In the genomic region with DNA sequence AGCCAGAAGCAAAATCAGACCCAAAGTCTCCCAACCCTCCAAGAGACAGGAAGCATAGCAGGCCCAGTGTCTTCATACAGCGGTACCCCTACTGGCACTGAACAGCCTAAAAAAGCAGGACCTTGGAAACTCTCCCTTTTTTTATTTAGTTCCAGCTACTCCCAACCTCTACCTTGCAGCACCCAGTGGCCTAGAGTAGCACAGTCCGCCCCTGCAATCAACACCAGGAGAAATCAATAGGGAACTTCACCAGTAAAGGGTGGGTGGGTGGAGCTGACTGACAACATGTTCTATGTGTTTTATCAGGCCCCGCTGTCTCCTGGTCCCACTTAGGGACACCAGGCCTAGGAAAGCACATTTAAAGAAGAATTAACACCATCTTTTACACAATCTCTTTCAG, we compare ENCODE assay signal across 29 cellular contexts.
"Had no signal": no experiment of that assay in that cellular context is flagged by ENCODE, and none has a peak within 500 bp of the region (broad histone marks: within the 10 kb centered on the region; RNA-seq: fewer than 3 reads in every experiment).

No MANE protein-coding gene starts in this region.

- H3K36me3 Mint-ChIP-seq: natural killer cell; neural progenitor cell; stimulated activated effector memory CD8-positive, alpha-beta T cell treated with anti-CD3 and anti-CD28 coated beads, Interleukin-12 subunit alpha, Interleukin-12 subunit beta, amount 100 ng/mL, for 72 hours; stimulated activated naive B cell treated with anti-CD40 and anti-IgM and Interleukin-4, amounts not matched to agents 10 μg/mL and 1 μg/mL and 100 μg/mL, for 72 hours; type B pancreatic cell had no signal

- H3K27ac ChIP-seq: neural progenitor cell, ovary, parathyroid adenoma, psoas muscle, right lobe of liver, sigmoid colon, suprapubic skin, testis, tibial artery, transverse colon, upper lobe of right lung, uterus had no signal

- H3K9me3 ChIP-seq: ovary, psoas muscle, right lobe of liver, sigmoid colon, suprapubic skin, testis, tibial artery, transverse colon, upper lobe of right lung, uterus had no signal

- H3K9ac ChIP-seq: neural progenitor cell, parathyroid adenoma had no signal

- H3K27ac Mint-ChIP-seq: natural killer cell; nephron; neural progenitor cell; progenitor cell of endocrine pancreas; stimulated activated effector memory CD8-positive, alpha-beta T cell treated with anti-CD3 and anti-CD28 coated beads, Interleukin-12 subunit alpha, Interleukin-12 subunit beta, amount 100 ng/mL, for 72 hours; stimulated activated naive B cell treated with anti-CD40 and anti-IgM and Interleukin-4, amounts not matched to agents 10 μg/mL and 1 μg/mL and 100 μg/mL, for 72 hours; stimulated activated naive CD8-positive, alpha-beta T cell treated with anti-CD3 and anti-CD28 coated beads, Interleukin-15, amount 100 ng/mL, for 72 hours; type B pancreatic cell had no signal

- H3K4me3 Mint-ChIP-seq: natural killer cell; nephron; neural progenitor cell; stimulated activated effector memory CD8-positive, alpha-beta T cell treated with anti-CD3 and anti-CD28 coated beads, Interleukin-12 subunit alpha, Interleukin-12 subunit beta, amount 100 ng/mL, for 72 hours; stimulated activated naive B cell treated with anti-CD40 and anti-IgM and Interleukin-4, amounts not matched to agents 10 μg/mL and 1 μg/mL and 100 μg/mL, for 72 hours; stimulated activated naive CD8-positive, alpha-beta T cell treated with anti-CD3 and anti-CD28 coated beads, Interleukin-15, amount 100 ng/mL, for 72 hours; type B pancreatic cell had no signal

- H2AFZ ChIP-seq: neural progenitor cell, parathyroid adenoma had no signal

- H3K27me3 ChIP-seq: neural progenitor cell, ovary, right lobe of liver, sigmoid colon, suprapubic skin, testis, tibial artery, transverse colon, upper lobe of right lung, uterus had no signal

- DNase-seq: natural killer cell; occipital lobe; ovary; posterior cingulate gyrus; psoas muscle; right lobe of liver; sigmoid colon; small intestine; stimulated activated CD4-positive, alpha-beta T cell treated with anti-CD3 and anti-CD28 coated beads, Interleukin-15, amount 100 ng/mL, for 24 hours; stimulated activated CD4-positive, alpha-beta T cell treated with anti-CD3 and anti-CD28 coated beads, Interleukin-2, amount 100 ng/mL, for 24 hours; stimulated activated CD4-positive, alpha-beta T cell treated with anti-CD3 and anti-CD28 coated beads, Interleukin-2, amount 100 ng/mL, for 48 hours; stimulated activated CD4-positive, alpha-beta T cell treated with anti-CD3 and anti-CD28 coated beads, Interleukin-4, amount 100 ng/mL, for 24 hours; stimulated activated naive B cell treated with anti-CD40 and anti-IgM and Interleukin-4, amounts not matched to agents 10 μg/mL and 1 μg/mL and 100 μg/mL, for 72 hours; stimulated activated naive CD8-positive, alpha-beta T cell treated with anti-CD3 and anti-CD28 coated beads, Interleukin-15, amount 100 ng/mL, for 72 hours; stimulated activated naive CD8-positive, alpha-beta T cell treated with anti-CD3 and anti-CD28 coated beads, Interleukin-15, Interleukin-2, amounts not matched to agents 100 U/mL and 50 U/mL, for 24 hours; substantia nigra; testis; tibial artery; transverse colon; upper lobe of right lung; uterus had no signal

- H3K9me3 Mint-ChIP-seq: nephron, neural progenitor cell, type B pancreatic cell had no signal

- H3K4me3 ChIP-seq: neural progenitor cell, ovary, psoas muscle, right lobe of liver, sigmoid colon, suprapubic skin, testis, tibial artery, transverse colon, upper lobe of right lung, uterus had no signal

- H3K36me3 ChIP-seq: neural progenitor cell, ovary, right lobe of liver, sigmoid colon, suprapubic skin, tibial artery, transverse colon, upper lobe of right lung, uterus had no signal

- H3K4me1 ChIP-seq: neural progenitor cell, parathyroid adenoma, psoas muscle, right lobe of liver, sigmoid colon, suprapubic skin, testis, tibial artery, transverse colon, upper lobe of right lung, uterus had no signal

- H3K27me3 Mint-ChIP-seq: progenitor cell of endocrine pancreas; stimulated activated naive B cell treated with anti-CD40 and anti-IgM and Interleukin-4, amounts not matched to agents 10 μg/mL and 1 μg/mL and 100 μg/mL, for 72 hours; stimulated activated naive CD8-positive, alpha-beta T cell treated with anti-CD3 and anti-CD28 coated beads, Interleukin-15, amount 100 ng/mL, for 72 hours; type B pancreatic cell had no signal

- H3K79me2 ChIP-seq: parathyroid adenoma had no signal

- H3K4me1 Mint-ChIP-seq: natural killer cell; nephron; neural progenitor cell; stimulated activated effector memory CD8-positive, alpha-beta T cell treated with anti-CD3 and anti-CD28 coated beads, Interleukin-12 subunit alpha, Interleukin-12 subunit beta, amount 100 ng/mL, for 72 hours; stimulated activated naive B cell treated with anti-CD40 and anti-IgM and Interleukin-4, amounts not matched to agents 10 μg/mL and 1 μg/mL and 100 μg/mL, for 72 hours; stimulated activated naive CD8-positive, alpha-beta T cell treated with anti-CD3 and anti-CD28 coated beads, Interleukin-15, amount 100 ng/mL, for 72 hours had no signal

- H3K4me2 ChIP-seq: neural progenitor cell had no signal

- ATAC-seq: natural killer cell; psoas muscle; right cardiac atrium; right lobe of liver; stimulated activated effector memory CD8-positive, alpha-beta T cell treated with anti-CD3 and anti-CD28 coated beads, Interleukin-12 subunit alpha, Interleukin-12 subunit beta, amount 100 ng/mL, for 72 hours; stimulated activated naive B cell treated with anti-CD40 and anti-IgM and Interleukin-4, amounts not matched to agents 10 μg/mL and 1 μg/mL and 100 μg/mL, for 72 hours; stimulated activated naive CD8-positive, alpha-beta T cell treated with anti-CD3 and anti-CD28 coated beads, Interleukin-15, amount 100 ng/mL, for 72 hours; stimulated activated naive CD8-positive, alpha-beta T cell treated with anti-CD3 and anti-CD28 coated beads, Interleukin-15, Interleukin-2, amounts not matched to agents 100 U/mL and 50 U/mL, for 24 hours; upper lobe of right lung had no signal
